In genomic region chr15:28380053-28380452, GRCh38 we compare ENCODE assay signal across 10 cellular contexts. TPM values are rescaled to one million over a fixed set of nuclear protein-coding genes. Genes with fewer than 3 reads are reported as not detected.
A peak's percentile ranks its signal among the peaks of the same experiment; 100 is the strongest.
DNase-seq lines count a peak whose midpoint lies in the region; ATAC-seq and TF ChIP-seq lines count a peak whose summit lies in the region.
"Not testable (repeated sequence)": the region's sequence is repeated elsewhere in the genome, so short reads cannot be mapped to it uniquely, and the experiment has no call there.
"Had no signal": no experiment of that assay in that cellular context is flagged by ENCODE, and none has a peak within 500 bp of the region (broad histone marks: within the 10 kb centered on the region; RNA-seq: fewer than 3 reads in every experiment).

No MANE protein-coding gene starts in this region.

- not testable (repeated sequence) for H3K4me3 ChIP-seq in MG63

- CTCF ChIA-PET in activated CD4-positive, alpha-beta T cell treated with anti-CD3 and anti-CD28 coated beads for 36 hours (lab: Charles Lee); activated CD4-positive, alpha-beta memory T cell treated with anti-CD3 and anti-CD28 coated beads for 36 hours (lab: Charles Lee); activated CD8-positive, alpha-beta T cell treated with anti-CD3 and anti-CD28 coated beads for 36 hours (lab: Charles Lee); activated CD8-positive, alpha-beta memory T cell treated with anti-CD3 and anti-CD28 coated beads, Interleukin-2, amount 10 ng/mL, durations not matched to agents 7 days and 5 days (lab: Charles Lee); activated naive CD4-positive, alpha-beta T cell treated with anti-CD3 and anti-CD28 coated beads, Interleukin-2, amount 10 ng/mL, durations not matched to agents 7 days and 5 days (lab: Charles Lee): not testable (repeated sequence)

- H3K27ac Mint-ChIP-seq in activated CD4-positive, alpha-beta T cell treated with anti-CD3 and anti-CD28 coated beads for 36 hours; activated CD4-positive, alpha-beta memory T cell treated with anti-CD3 and anti-CD28 coated beads for 36 hours; activated CD8-positive, alpha-beta T cell treated with anti-CD3 and anti-CD28 coated beads for 36 hours; activated CD8-positive, alpha-beta memory T cell treated with anti-CD3 and anti-CD28 coated beads, Interleukin-2, amount 10 ng/mL, durations not matched to agents 7 days and 5 days; activated naive CD4-positive, alpha-beta T cell treated with anti-CD3 and anti-CD28 coated beads, Interleukin-2, amount 10 ng/mL, durations not matched to agents 7 days and 5 days: not testable (repeated sequence)

- H3K9me3 ChIP-seq in MG63 = not testable (repeated sequence)

- H3K9me3 Mint-ChIP-seq in activated CD4-positive, alpha-beta T cell treated with anti-CD3 and anti-CD28 coated beads for 36 hours (ENCODE audit: low read depth); activated CD4-positive, alpha-beta memory T cell treated with anti-CD3 and anti-CD28 coated beads for 36 hours; activated CD8-positive, alpha-beta T cell treated with anti-CD3 and anti-CD28 coated beads for 36 hours; activated CD8-positive, alpha-beta memory T cell treated with anti-CD3 and anti-CD28 coated beads, Interleukin-2, amount 10 ng/mL, durations not matched to agents 7 days and 5 days (ENCODE audit: low read depth); activated naive CD4-positive, alpha-beta T cell treated with anti-CD3 and anti-CD28 coated beads, Interleukin-2, amount 10 ng/mL, durations not matched to agents 7 days and 5 days: not testable (repeated sequence)

- POLR2A ChIA-PET in activated CD4-positive, alpha-beta T cell treated with anti-CD3 and anti-CD28 coated beads for 36 hours (lab: Charles Lee); activated CD4-positive, alpha-beta memory T cell treated with anti-CD3 and anti-CD28 coated beads for 36 hours (lab: Charles Lee); activated CD8-positive, alpha-beta T cell treated with anti-CD3 and anti-CD28 coated beads for 36 hours (lab: Charles Lee): not testable (repeated sequence)

- not testable (repeated sequence) for ATAC-seq in activated CD4-positive, alpha-beta T cell treated with anti-CD3 and anti-CD28 coated beads for 36 hours; activated CD8-positive, alpha-beta T cell treated with anti-CD3 and anti-CD28 coated beads for 36 hours; activated CD8-positive, alpha-beta memory T cell treated with anti-CD3 and anti-CD28 coated beads, Interleukin-2, amount 10 ng/mL, durations not matched to agents 7 days and 5 days

- peak; percentile 62 for DNase-seq in MG63
- peak; percentile 3 for DNase-seq in activated CD4-positive, alpha-beta T cell treated with anti-CD3 and anti-CD28 coated beads for 36 hours
- DNase-seq in activated CD4-positive, alpha-beta memory T cell treated with anti-CD3 and anti-CD28 coated beads for 36 hours = peak; percentile 8
- peak; percentile 32 for DNase-seq in activated CD8-positive, alpha-beta T cell treated with anti-CD3 and anti-CD28 coated beads for 36 hours
- DNase-seq in activated CD8-positive, alpha-beta memory T cell treated with anti-CD3 and anti-CD28 coated beads, Interleukin-2, amount 10 ng/mL, durations not matched to agents 7 days and 5 days = peak; percentile 53
- peak; percentile 57 for DNase-seq in activated naive CD4-positive, alpha-beta T cell treated with anti-CD3 and anti-CD28 coated beads, Interleukin-2, amount 10 ng/mL, durations not matched to agents 7 days and 5 days

- H3K36me3 Mint-ChIP-seq in activated CD4-positive, alpha-beta T cell treated with anti-CD3 and anti-CD28 coated beads for 36 hours (ENCODE audit: low read depth); activated CD4-positive, alpha-beta memory T cell treated with anti-CD3 and anti-CD28 coated beads for 36 hours; activated CD8-positive, alpha-beta T cell treated with anti-CD3 and anti-CD28 coated beads for 36 hours (ENCODE audit: low read depth); activated CD8-positive, alpha-beta memory T cell treated with anti-CD3 and anti-CD28 coated beads, Interleukin-2, amount 10 ng/mL, durations not matched to agents 7 days and 5 days; activated naive CD4-positive, alpha-beta T cell treated with anti-CD3 and anti-CD28 coated beads, Interleukin-2, amount 10 ng/mL, durations not matched to agents 7 days and 5 days: not testable (repeated sequence)

- H3K4me3 Mint-ChIP-seq in activated CD4-positive, alpha-beta T cell treated with anti-CD3 and anti-CD28 coated beads for 36 hours; activated CD4-positive, alpha-beta memory T cell treated with anti-CD3 and anti-CD28 coated beads for 36 hours; activated CD8-positive, alpha-beta T cell treated with anti-CD3 and anti-CD28 coated beads for 36 hours; activated CD8-positive, alpha-beta memory T cell treated with anti-CD3 and anti-CD28 coated beads, Interleukin-2, amount 10 ng/mL, durations not matched to agents 7 days and 5 days; activated naive CD4-positive, alpha-beta T cell treated with anti-CD3 and anti-CD28 coated beads, Interleukin-2, amount 10 ng/mL, durations not matched to agents 7 days and 5 days: not testable (repeated sequence)

- H3K36me3 ChIP-seq in MG63 = not testable (repeated sequence)

- H3K4me1 Mint-ChIP-seq in activated CD4-positive, alpha-beta T cell treated with anti-CD3 and anti-CD28 coated beads for 36 hours; activated CD4-positive, alpha-beta memory T cell treated with anti-CD3 and anti-CD28 coated beads for 36 hours (ENCODE audit: low read depth); activated CD8-positive, alpha-beta T cell treated with anti-CD3 and anti-CD28 coated beads for 36 hours (ENCODE audit: low read depth); activated CD8-positive, alpha-beta memory T cell treated with anti-CD3 and anti-CD28 coated beads, Interleukin-2, amount 10 ng/mL, durations not matched to agents 7 days and 5 days; activated naive CD4-positive, alpha-beta T cell treated with anti-CD3 and anti-CD28 coated beads, Interleukin-2, amount 10 ng/mL, durations not matched to agents 7 days and 5 days: not testable (repeated sequence)

- not testable (repeated sequence) for TF ChIP-seq CTCF in activated CD8-positive, alpha-beta T cell treated with anti-CD3 and anti-CD28 coated beads for 36 hours (IDR thresholded peaks at IDR 0.05)

- intact Hi-C loops in activated CD4-positive, alpha-beta T cell treated with anti-CD3 and anti-CD28 coated beads for 36 hours (cut with DNase I, micrococcal nuclease); activated CD4-positive, alpha-beta memory T cell treated with anti-CD3 and anti-CD28 coated beads for 36 hours (cut with micrococcal nuclease); activated CD8-positive, alpha-beta T cell treated with anti-CD3 and anti-CD28 coated beads for 36 hours (cut with micrococcal nuclease): not testable (repeated sequence)

- not testable (repeated sequence) for H3K27me3 Mint-ChIP-seq in activated CD4-positive, alpha-beta T cell treated with anti-CD3 and anti-CD28 coated beads for 36 hours; activated CD4-positive, alpha-beta memory T cell treated with anti-CD3 and anti-CD28 coated beads for 36 hours; activated CD8-positive, alpha-beta T cell treated with anti-CD3 and anti-CD28 coated beads for 36 hours; activated CD8-positive, alpha-beta memory T cell treated with anti-CD3 and anti-CD28 coated beads, Interleukin-2, amount 10 ng/mL, durations not matched to agents 7 days and 5 days; activated naive CD4-positive, alpha-beta T cell treated with anti-CD3 and anti-CD28 coated beads, Interleukin-2, amount 10 ng/mL, durations not matched to agents 7 days and 5 days

- not testable (repeated sequence) for H3K27me3 ChIP-seq in MG63

RNA-seq across cellular contexts. Expression of gene GOLGA8F, which starts 1.6 kb away (rescaled TPM):
- 0.30 TPM in 1 of 2 replicates, not detected in the other for total RNA-seq in MG63 (2014; rRNA removed; shearing (Covaris generic); ENCODE audit: low replicate concordance)
- total RNA-seq in activated CD4-positive, alpha-beta T cell treated with anti-CD3 and anti-CD28 coated beads for 36 hours = not detected
- total RNA-seq in activated CD4-positive, alpha-beta memory T cell treated with anti-CD3 and anti-CD28 coated beads for 36 hours = not detected
- total RNA-seq in activated CD8-positive, alpha-beta T cell treated with anti-CD3 and anti-CD28 coated beads for 36 hours = not detected
- total RNA-seq in activated CD8-positive, alpha-beta memory T cell treated with anti-CD3 and anti-CD28 coated beads, Interleukin-2, amount 10 ng/mL, durations not matched to agents 7 days and 5 days = not detected
- total RNA-seq: A673; CD4-positive, alpha-beta memory T cell; CD4-positive, CD25-positive, alpha-beta regulatory T cell; CD8-positive, alpha-beta memory T cell had no signal

RNA-seq across cellular contexts. Expression of gene GOLGA6L24, which starts 22.2 kb away (rescaled TPM):
- total RNA-seq in MG63 (2014; rRNA removed; shearing (Covaris generic); ENCODE audit: low replicate concordance) = not detected in 2 replicates
- not detected for total RNA-seq in activated CD4-positive, alpha-beta T cell treated with anti-CD3 and anti-CD28 coated beads for 36 hours
- total RNA-seq in activated CD4-positive, alpha-beta memory T cell treated with anti-CD3 and anti-CD28 coated beads for 36 hours = not detected
- not detected for total RNA-seq in activated CD8-positive, alpha-beta T cell treated with anti-CD3 and anti-CD28 coated beads for 36 hours
- total RNA-seq in activated CD8-positive, alpha-beta memory T cell treated with anti-CD3 and anti-CD28 coated beads, Interleukin-2, amount 10 ng/mL, durations not matched to agents 7 days and 5 days = not detected
- total RNA-seq: A673; CD4-positive, alpha-beta memory T cell; CD4-positive, CD25-positive, alpha-beta regulatory T cell; CD8-positive, alpha-beta memory T cell had no signal

RNA-seq across cellular contexts. Expression of gene HERC2, which starts 58.1 kb away (rescaled TPM):
- total RNA-seq in MG63 (2014; rRNA removed; shearing (Covaris generic); ENCODE audit: low replicate concordance) = 11.5 and 27.5 TPM in 2 replicates
- total RNA-seq in activated CD4-positive, alpha-beta T cell treated with anti-CD3 and anti-CD28 coated beads for 36 hours = 10 to 100 TPM; 26.8 to 35.0 TPM
- total RNA-seq in activated CD4-positive, alpha-beta memory T cell treated with anti-CD3 and anti-CD28 coated beads for 36 hours = 10 to 100 TPM; 30.4 to 33.7 TPM
- 10 to 100 TPM; 29.5 to 32.3 TPM for total RNA-seq in activated CD8-positive, alpha-beta T cell treated with anti-CD3 and anti-CD28 coated beads for 36 hours
- 10 to 100 TPM; 41.6 to 42.9 TPM for total RNA-seq in activated CD8-positive, alpha-beta memory T cell treated with anti-CD3 and anti-CD28 coated beads, Interleukin-2, amount 10 ng/mL, durations not matched to agents 7 days and 5 days

Comparison
In these comparisons a context has a peak if more than half of its experiments do, and no peak if none do; other contexts are left out.
1. DNase-seq: peak in every context shown above with its lines; median percentile 62 in MG63; 57 in activated naive CD4-positive, alpha-beta T cell treated with anti-CD3 and anti-CD28 coated beads, Interleukin-2, amount 10 ng/mL, durations not matched to agents 7 days and 5 days; 53 in activated CD8-positive, alpha-beta memory T cell treated with anti-CD3 and anti-CD28 coated beads, Interleukin-2, amount 10 ng/mL, durations not matched to agents 7 days and 5 days; 32 in activated CD8-positive, alpha-beta T cell treated with anti-CD3 and anti-CD28 coated beads for 36 hours; 8 in activated CD4-positive, alpha-beta memory T cell treated with anti-CD3 and anti-CD28 coated beads for 36 hours; 3 in activated CD4-positive, alpha-beta T cell treated with anti-CD3 and anti-CD28 coated beads for 36 hours.